In genomic region chr15:69210574-69210973, GRCh38 we compare ENCODE assay signal across 9 cellular contexts.
"Had no signal": no experiment of that assay in that cellular context is flagged by ENCODE, and none has a peak within 500 bp of the region (broad histone marks: within the 10 kb centered on the region; RNA-seq: fewer than 3 reads in every experiment).

No MANE protein-coding gene starts in this region.

- H3K36me3 ChIP-seq: HAP-1 had no signal

- DNase-seq: GM23248, GOT3, H7, HFFc6, IMR-90 had no signal

- H3K27ac ChIP-seq: GM23248, HL-60 had no signal

- H3K4me3 ChIP-seq: GM23248, HAP-1, K562 had no signal

- H3K9me3 ChIP-seq: HAP-1 had no signal

- H3K9me3 Mint-ChIP-seq: HFFc6 had no signal

- H3K27ac Mint-ChIP-seq: HFFc6 had no signal

- H3K4me3 Mint-ChIP-seq: HFFc6 had no signal

- FAIRE-seq: K562 had no signal

- ATAC-seq: HCT116, K562 had no signal
